8 cellular contexts compared by ENCODE assay signal in the genomic region with DNA sequence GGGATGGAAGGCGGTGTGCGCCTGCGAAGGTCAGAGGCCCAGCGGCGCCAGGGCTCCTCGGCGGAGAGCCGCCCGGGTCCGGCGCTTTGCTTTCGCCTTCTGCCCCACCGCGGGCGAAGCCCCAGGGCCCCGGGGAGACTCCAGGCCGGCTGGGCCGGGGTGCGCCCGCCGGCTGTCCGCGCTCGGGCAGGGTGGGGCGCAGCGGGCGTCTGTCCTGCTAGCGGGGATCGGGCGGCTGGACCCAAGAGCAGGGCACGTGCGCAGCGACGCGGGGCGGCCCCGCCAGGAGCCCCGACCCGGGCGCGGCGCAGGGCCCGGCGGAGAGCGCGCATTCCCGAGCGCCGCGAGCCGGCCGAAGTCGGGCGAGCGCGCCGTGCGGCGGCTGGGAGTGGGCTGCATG. TPM values are rescaled to one million over a fixed set of nuclear protein-coding genes. Genes with fewer than 3 reads are reported as not detected.
DNase-seq lines count a peak whose midpoint lies in the region; ATAC-seq and TF ChIP-seq lines count a peak whose summit lies in the region.

No MANE protein-coding gene starts in this region.

- H3K4me1 ChIP-seq in BLaER1 treated with 17β-estradiol and CSF1 and Interleukin-3, amounts not matched to agents 10 nM and 100 nM = peaks cover 0 to 7% (median 0%) of the 10 kb centered on the region in 10 experiments; a peak in 2 of 20 replicates

- H3K27me3 ChIP-seq in BLaER1 treated with 17β-estradiol and CSF1 and Interleukin-3, amounts not matched to agents 10 nM and 100 nM = peaks cover 77 to 96% (median 90%) of the 10 kb centered on the region in 11 experiments

- peak overlapping the region; percentile 74; the same call in 1 of the 2 replicates for H3K4me3 Mint-ChIP-seq in HFFc6
- H3K4me3 Mint-ChIP-seq in naive thymus-derived CD8-positive, alpha-beta T cell = peak overlapping the region in 8 of 10 donors; percentile 56 to 80 (median 71)

- ATAC-seq in naive thymus-derived CD8-positive, alpha-beta T cell = no peak

- H3K4me3 ChIP-seq in BLaER1 treated with 17β-estradiol and CSF1 and Interleukin-3, amounts not matched to agents 10 nM and 100 nM = peak overlapping the region; percentile 35 to 62 (median 45); a peak in 18 of 20 replicates
- H3K4me3 ChIP-seq in choroid plexus epithelial cell (ENCODE audit: low read depth, low read length) = peak overlapping the region; percentile 38

- no peak overlapping the region for H3K27ac ChIP-seq in BLaER1 treated with 17β-estradiol and CSF1 and Interleukin-3, amounts not matched to agents 10 nM and 100 nM

- POLR2A ChIA-PET in naive thymus-derived CD8-positive, alpha-beta T cell (lab: Charles Lee) = no interaction called here

- peaks cover 0 to 19% (median 8%) of the 10 kb centered on the region in 11 experiments; a peak in 11 of 22 replicates for H3K9me3 ChIP-seq in BLaER1 treated with 17β-estradiol and CSF1 and Interleukin-3, amounts not matched to agents 10 nM and 100 nM (replicated peaks in 1 of 11)

- H3K27ac Mint-ChIP-seq in HFFc6 = no peak overlapping the region
- H3K27ac Mint-ChIP-seq in naive thymus-derived CD8-positive, alpha-beta T cell = no peak overlapping the region

- H3K4me2 ChIP-seq in BLaER1 treated with 17β-estradiol and CSF1 and Interleukin-3, amounts not matched to agents 10 nM and 100 nM = peak overlapping the region; percentile 50 to 75 (median 60)

- no peaks in the 10 kb centered on the region for H3K36me3 Mint-ChIP-seq in HFFc6 (ENCODE audit: low read depth)
- no peaks in the 10 kb centered on the region for H3K36me3 Mint-ChIP-seq in naive thymus-derived CD8-positive, alpha-beta T cell

- no peaks in the 10 kb centered on the region for H3K36me3 ChIP-seq in BLaER1 treated with 17β-estradiol and CSF1 and Interleukin-3, amounts not matched to agents 10 nM and 100 nM

- peaks cover 0 to 37% (median 11%) of the 10 kb centered on the region in 11 experiments; a peak in 11 of 22 replicates for H4K20me1 ChIP-seq in BLaER1 treated with 17β-estradiol and CSF1 and Interleukin-3, amounts not matched to agents 10 nM and 100 nM

- H3K9me3 Mint-ChIP-seq in HFFc6 = no peaks in the 10 kb centered on the region
- H3K9me3 Mint-ChIP-seq in naive thymus-derived CD8-positive, alpha-beta T cell = no peaks in the 10 kb centered on the region

- no peak for DNase-seq in HFFc6
- DNase-seq in choroid plexus epithelial cell (ENCODE audit: low read depth) = peak; percentile 9
- DNase-seq in naive thymus-derived CD8-positive, alpha-beta T cell = no peak
- DNase-seq in activated CD4-positive, CD25-positive, alpha-beta regulatory T cell (lab: John Stamatoyannopoulos, UW) = no peak
- no peak for DNase-seq in NCI-H524 (lab: John Stamatoyannopoulos, UW)
- DNase-seq in NCI-H526 treated with DMSO at 0.1 percent for 48 hours (lab: John Stamatoyannopoulos, UW) = no peak
- no peak for DNase-seq in NCI-H748 treated with DMSO at 0.1 percent for 48 hours (lab: John Stamatoyannopoulos, UW)

- H3K27me3 Mint-ChIP-seq in HFFc6 (ENCODE audit: insufficient read depth) = peaks cover 16% of the 10 kb centered on the region
- H3K27me3 Mint-ChIP-seq in naive thymus-derived CD8-positive, alpha-beta T cell = peaks cover 30 to 74% (median 58%) of the 10 kb centered on the region in 5 donors

- TF ChIP-seq CTCF in HFFc6 (IDR thresholded peaks at IDR 0.05) (no peak), choroid plexus epithelial cell (conservative IDR thresholded peaks at IDR 0.05; ENCODE audit: low read depth, low read length) (no peak)

- no peaks in the 10 kb centered on the region for H3K4me1 Mint-ChIP-seq in HFFc6 (ENCODE audit: low read depth)
- H3K4me1 Mint-ChIP-seq in naive thymus-derived CD8-positive, alpha-beta T cell = peaks cover 2 to 12% (median 9%) of the 10 kb centered on the region in 4 donors

- H3K9ac ChIP-seq in BLaER1 treated with 17β-estradiol and CSF1 and Interleukin-3, amounts not matched to agents 10 nM and 100 nM = no peak overlapping the region

RNA-seq across cellular contexts. Expression of a gene that starts 0.6 kb away (rescaled TPM):
- total RNA-seq in HFFc6 (2021; fragmentation: NEBNext Ultra II Directional; extraction: Animal tissue kit (Norgen Biotek cat#: 25700)) = 1 to 10 TPM in 5 of 6 experiments, under 1 TPM in 1; 1.00 to 2.5 (median 1.9) TPM
- not detected for total RNA-seq in naive thymus-derived CD8-positive, alpha-beta T cell
- not detected for polyA plus RNA-seq in naive thymus-derived CD8-positive, alpha-beta T cell

RNA-seq across cellular contexts. Expression of a gene that starts 40.1 kb away (rescaled TPM):
- 10 to 100 TPM; 11.4 to 14.8 (median 13.5) TPM for total RNA-seq in HFFc6 (2021; fragmentation: NEBNext Ultra II Directional; extraction: Animal tissue kit (Norgen Biotek cat#: 25700))
- 1 to 10 TPM in 1 of 2 experiments, under 1 TPM in 1; 0.78 to 2.7 TPM for total RNA-seq in naive thymus-derived CD8-positive, alpha-beta T cell
- not detected for polyA plus RNA-seq in naive thymus-derived CD8-positive, alpha-beta T cell
